Comparison of ENCODE assay signal across 34 cellular contexts in the genomic region with DNA sequence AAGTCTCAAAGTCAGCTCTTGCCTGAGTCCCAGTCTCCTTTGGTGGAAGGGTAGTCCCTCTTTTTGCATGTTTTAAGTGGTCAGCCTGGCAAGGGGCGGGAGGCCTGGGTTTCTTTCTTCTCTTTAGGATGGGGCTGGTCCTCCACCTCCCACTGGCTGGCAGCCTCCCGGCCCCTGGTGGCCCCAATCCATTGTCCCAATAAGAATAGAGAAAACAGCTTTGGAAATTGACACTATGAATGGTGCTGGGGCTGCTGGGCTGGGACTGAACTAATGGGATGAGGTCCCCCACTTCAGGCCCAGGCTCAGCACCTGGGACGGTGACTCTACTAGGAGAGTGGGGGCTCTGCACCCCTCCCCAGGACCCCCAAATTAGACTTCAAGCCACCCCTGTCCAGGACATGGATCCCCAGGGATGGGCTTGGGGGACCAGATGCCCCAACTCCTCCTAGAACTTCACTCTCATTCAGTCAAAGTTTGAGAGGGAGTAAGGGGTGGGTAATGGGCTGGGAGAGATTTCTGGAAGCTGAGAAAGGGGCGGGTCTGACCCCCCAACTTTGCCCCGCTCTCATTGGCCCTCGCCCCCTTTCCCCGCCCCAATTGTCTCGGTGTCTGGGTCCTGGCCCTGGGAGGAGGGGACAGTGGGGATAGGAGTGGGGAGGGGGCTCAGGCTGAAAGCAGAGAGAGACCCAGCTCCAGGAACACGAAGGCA. TPM values are rescaled to one million over a fixed set of nuclear protein-coding genes. Genes with fewer than 3 reads are reported as not detected.
DNase-seq lines count a peak whose midpoint lies in the region; ATAC-seq and TF ChIP-seq lines count a peak whose summit lies in the region.
"Had no signal": no experiment of that assay in that cellular context is flagged by ENCODE, and none has a peak within 500 bp of the region (broad histone marks: within the 10 kb centered on the region; RNA-seq: fewer than 3 reads in every experiment).

No MANE protein-coding gene starts in this region.

- H3K79me1 ChIP-seq in IMR-90 (ENCODE audit: low read depth in 1 of 2, low read length in 2 of 2), result 0 out of 4 replicates have a peak, but pooled peaks cover 0 to 3% of the 10 kb centered on the region in 2 experiments

- H2AK9ac ChIP-seq in IMR-90 (replicated peaks; ENCODE audit: low read depth, low read length, poor library complexity), result no peak overlapping the region

- no peaks in the 10 kb centered on the region for H3K27me3 Mint-ChIP-seq in activated CD4-positive, alpha-beta T cell treated with anti-CD3 and anti-CD28 coated beads, Interleukin-2, amount 10 ng/mL, durations not matched to agents 7 days and 5 days
- H3K27me3 Mint-ChIP-seq: activated CD8-positive, alpha-beta memory T cell treated with anti-CD3 and anti-CD28 coated beads, Interleukin-2, amount 10 ng/mL, durations not matched to agents 7 days and 5 days had no signal

- no peak overlapping the region for H3K56ac ChIP-seq in IMR-90 (ENCODE audit: extremely low read depth, insufficient read depth, low read length)

- H3K4me3 ChIP-seq in IMR-90 (ENCODE audit: insufficient read depth, low read depth, low read length), result no peak overlapping the region
- H3K4me3 ChIP-seq: colonic mucosa, esophagus muscularis mucosa, GM12878, heart right ventricle, left lung, pancreas, testis, vagina had no signal

- peaks cover 68% of the 10 kb centered on the region for H3K4me1 Mint-ChIP-seq in activated CD4-positive, alpha-beta T cell treated with anti-CD3 and anti-CD28 coated beads, Interleukin-2, amount 10 ng/mL, durations not matched to agents 7 days and 5 days

- H3K4me1 ChIP-seq in IMR-90 (ENCODE audit: control insufficient read depth, insufficient read depth, low read length), result peaks cover 11% of the 10 kb centered on the region
- H3K4me1 ChIP-seq: colonic mucosa, foreskin keratinocyte had no signal

- H2AFZ ChIP-seq in IMR-90 (replicated peaks; ENCODE audit: low read length, poor library complexity), result no peak overlapping the region

- no peak for ATAC-seq in IMR-90 (ENCODE audit: low read depth)
- ATAC-seq in GM18861 (IDR thresholded peaks at IDR 0.05; ENCODE audit: unreplicated experiment), result no peak
- no peak for ATAC-seq in HG03175 (IDR thresholded peaks at IDR 0.05; ENCODE audit: unreplicated experiment)
- ATAC-seq: activated CD8-positive, alpha-beta memory T cell treated with anti-CD3 and anti-CD28 coated beads, Interleukin-2, amount 10 ng/mL, durations not matched to agents 7 days and 5 days; foreskin keratinocyte; GM12878; heart right ventricle; left lung; naive thymus-derived CD4-positive, alpha-beta T cell; pancreas; right cardiac atrium had no signal

- no peak overlapping the region for H4K8ac ChIP-seq in IMR-90 (ENCODE audit: low read depth in 2 of 2, low read length in 2 of 2)

- no peak for TF ChIP-seq POLR2A in IMR-90 (IDR thresholded peaks at IDR 0.05; ENCODE audit: low read depth, low read length)

- no peak for DNase-seq in activated CD4-positive, alpha-beta T cell treated with anti-CD3 and anti-CD28 coated beads, Interleukin-2, amount 10 ng/mL, durations not matched to agents 7 days and 5 days
- DNase-seq in activated CD4-positive, alpha-beta T cell treated with anti-CD3 and anti-CD28 coated beads, Interleukin-2, amount 50 U/mL, for 4 hours, result no peak
- DNase-seq in IMR-90 (no peak), iPS-NIHi11 (ENCODE audit: low spot score) (peak; percentile 53), retina (peak; percentile 53), NCI-H146 (lab: John Stamatoyannopoulos, UW) (no peak)
- DNase-seq: activated CD4-positive, alpha-beta T cell treated with anti-CD3 and anti-CD28 coated beads for 48 hours; activated CD8-positive, alpha-beta memory T cell treated with anti-CD3 and anti-CD28 coated beads, Interleukin-2, amount 10 ng/mL, durations not matched to agents 7 days and 5 days; activated naive CD4-positive, alpha-beta T cell treated with anti-CD3 and anti-CD28 coated beads for 36 hours; activated T-cell treated with anti-CD3 and anti-CD28 coated beads, Interleukin-2, amount 50 U/mL, for 48 hours; anterior cingulate cortex; CD4-positive, alpha-beta T cell; colonic mucosa; foreskin keratinocyte; heart right ventricle; left lung; naive thymus-derived CD4-positive, alpha-beta T cell; NCI-H1105; NCI-H2081; NCI-H226; NCI-H69; right cardiac atrium; SHP77; stimulated activated CD4-positive, alpha-beta T cell treated with anti-CD3 and anti-CD28 coated beads, Interleukin-2, amount 100 ng/mL, for 48 hours; testis had no signal

- H3K9me3 ChIP-seq in IMR-90 (ENCODE audit: control insufficient read depth, insufficient read depth, low read length), result no peaks in the 10 kb centered on the region
- H3K9me3 ChIP-seq: colonic mucosa, esophagus muscularis mucosa, heart right ventricle, left lung, pancreas, testis, vagina had no signal

- no peaks in the 10 kb centered on the region for H3K27me3 ChIP-seq in IMR-90 (ENCODE audit: control insufficient read depth, insufficient read depth, low read length)
- H3K27me3 ChIP-seq: colonic mucosa, esophagus muscularis mucosa, heart right ventricle, left lung, pancreas, testis, vagina had no signal

- H3K4ac ChIP-seq in IMR-90 (ENCODE audit: low read depth, low read length), result peak overlapping the region; percentile 43; the same call in 1 of the 2 replicates

- H3K9me1 ChIP-seq in IMR-90 (ENCODE audit: insufficient read depth, low read length), result peaks cover 10% of the 10 kb centered on the region

- no peak overlapping the region for H3K9ac ChIP-seq in IMR-90 (ENCODE audit: low read depth, low read length)

- no peak overlapping the region for H2BK5ac ChIP-seq in IMR-90 (ENCODE audit: low read depth, low read length, poor library complexity, severe bottlenecking)

- intact Hi-C loops in IMR-90 (cut with micrococcal nuclease), result loop anchor here (10.0 kb wide), 1 partner anchor 131 kb away; the partner anchor contains the start of gene GATAD2B

- in situ Hi-C loops in IMR-90 (cut with MboI; ENCODE audit: low sequenced_read_pairs), result no loop called here

- no peak for TF ChIP-seq RAD21 in IMR-90 (IDR thresholded peaks at IDR 0.05; ENCODE audit: low read length)

- H3K4me3 Mint-ChIP-seq in activated CD4-positive, alpha-beta T cell treated with anti-CD3 and anti-CD28 coated beads, Interleukin-2, amount 10 ng/mL, durations not matched to agents 7 days and 5 days, result no peak overlapping the region
- H3K4me3 Mint-ChIP-seq: activated CD8-positive, alpha-beta memory T cell treated with anti-CD3 and anti-CD28 coated beads, Interleukin-2, amount 10 ng/mL, durations not matched to agents 7 days and 5 days; activated naive CD4-positive, alpha-beta T cell treated with anti-CD3 and anti-CD28 coated beads for 36 hours; CD4-positive, alpha-beta T cell; mesothelial cell of epicardium; naive thymus-derived CD4-positive, alpha-beta T cell; T-helper 2 cell treated with Interferon-gamma antibody and Interleukin-4, amounts not matched to agents 5 μg/mL and 100 μg/mL, for 36 hours had no signal

- H3K14ac ChIP-seq in IMR-90 (replicated peaks; ENCODE audit: low read depth, low read length), result no peak overlapping the region

- no peak for TF ChIP-seq CTCF in IMR-90 (conservative IDR thresholded peaks at IDR 0.05; ENCODE audit: low read depth, low read length)

- H4K91ac ChIP-seq in IMR-90 (ENCODE audit: insufficient read depth, low read depth, low read length), result no peak overlapping the region

- H3K36me3 ChIP-seq in IMR-90 (ENCODE audit: control insufficient read depth, insufficient read depth, low read length), result no peaks in the 10 kb centered on the region
- H3K36me3 ChIP-seq: colonic mucosa, esophagus muscularis mucosa, heart right ventricle, left lung, pancreas, vagina had no signal

- H3K36me3 Mint-ChIP-seq in activated CD4-positive, alpha-beta T cell treated with anti-CD3 and anti-CD28 coated beads, Interleukin-2, amount 10 ng/mL, durations not matched to agents 7 days and 5 days (ENCODE audit: low read depth), result no peaks in the 10 kb centered on the region
- H3K36me3 Mint-ChIP-seq: activated CD8-positive, alpha-beta memory T cell treated with anti-CD3 and anti-CD28 coated beads, Interleukin-2, amount 10 ng/mL, durations not matched to agents 7 days and 5 days; mesothelial cell of epicardium had no signal

- H3K4me2 ChIP-seq in IMR-90 (ENCODE audit: low read depth, low read length), result no peak overlapping the region

- H4K5ac ChIP-seq in IMR-90 (ENCODE audit: low read depth, low read length), result no peak overlapping the region

- POLR2A ChIA-PET in activated CD4-positive, alpha-beta T cell treated with anti-CD3 and anti-CD28 coated beads, Interleukin-2, amount 10 ng/mL, durations not matched to agents 7 days and 5 days (lab: Charles Lee), result no interaction called here
- POLR2A ChIA-PET in IMR-90 (lab: Charles Lee; ENCODE audit: unreplicated experiment), result interaction anchor here (0.6 kb wide), 1 partner anchor 120 kb away, joined by 6 read pairs; no protein-coding TSS in a partner anchor

- BruUV-seq in IMR-90 (replicated peaks; lab: Mats Ljungman, UMichigan), result no TSS peak

- H4K20me1 ChIP-seq in IMR-90 (ENCODE audit: insufficient read depth, low read length), result no peaks in the 10 kb centered on the region

- H3K27ac Mint-ChIP-seq in activated CD4-positive, alpha-beta T cell treated with anti-CD3 and anti-CD28 coated beads, Interleukin-2, amount 10 ng/mL, durations not matched to agents 7 days and 5 days, result peak overlapping the region; percentile 22
- H3K27ac Mint-ChIP-seq: activated naive CD4-positive, alpha-beta T cell treated with anti-CD3 and anti-CD28 coated beads for 36 hours; CD4-positive, alpha-beta T cell; mesothelial cell of epicardium; T-helper 2 cell treated with Interferon-gamma antibody and Interleukin-4, amounts not matched to agents 5 μg/mL and 100 μg/mL, for 36 hours had no signal

- dilution Hi-C loops in IMR-90 (cut with HindIII; ENCODE audit: low sequenced_read_pairs, unreplicated experiment), result no loop called here

- H3K27ac ChIP-seq in IMR-90 (ENCODE audit: insufficient read depth, low read length), result no peak overlapping the region
- H3K27ac ChIP-seq: 22Rv1, colonic mucosa, esophagus muscularis mucosa, foreskin keratinocyte, heart right ventricle, left lung, pancreas, testis, vagina had no signal

- CTCF ChIA-PET in activated CD4-positive, alpha-beta T cell treated with anti-CD3 and anti-CD28 coated beads, Interleukin-2, amount 10 ng/mL, durations not matched to agents 7 days and 5 days (lab: Charles Lee), result interaction anchor here (1.3 to 1.7 kb wide), 3 partner anchors 9 to 163 kb away, joined by 3 to 5 read pairs (median 4); no protein-coding TSS in a partner anchor
- CTCF ChIA-PET in IMR-90 (lab: Yijun Ruan, JAX), result no interaction called here

- no peak overlapping the region for H2AK5ac ChIP-seq in IMR-90 (ENCODE audit: low read depth, low read length)

- no peak overlapping the region for H2BK15ac ChIP-seq in IMR-90 (ENCODE audit: low read depth, low read length)

- H3K23ac ChIP-seq in IMR-90 (ENCODE audit: low read depth, low read length), result no peak overlapping the region

- H2BK20ac ChIP-seq in IMR-90 (ENCODE audit: low read depth, low read length), result no peak overlapping the region

- no peak overlapping the region; the same call in 1 of the 2 replicates for H2BK120ac ChIP-seq in IMR-90 (ENCODE audit: low read depth, low read length)

- H3K9me3 Mint-ChIP-seq in activated CD4-positive, alpha-beta T cell treated with anti-CD3 and anti-CD28 coated beads, Interleukin-2, amount 10 ng/mL, durations not matched to agents 7 days and 5 days, result no peaks in the 10 kb centered on the region
- H3K9me3 Mint-ChIP-seq: activated naive CD4-positive, alpha-beta T cell treated with anti-CD3 and anti-CD28 coated beads for 36 hours; CD4-positive, alpha-beta T cell; mesothelial cell of epicardium; naive thymus-derived CD4-positive, alpha-beta T cell; T-helper 2 cell treated with Interferon-gamma antibody and Interleukin-4, amounts not matched to agents 5 μg/mL and 100 μg/mL, for 36 hours had no signal

- H3K18ac ChIP-seq in IMR-90 (ENCODE audit: low read depth, low read length), result no peak overlapping the region

- WGBS in IMR-90 (ENCODE audit: extremely low coverage in 2 of 2, insufficient read length in 1 of 2), 2 experiments, result no CpG with 5 or more reads among the region's 9 CpGs

RNA-seq across cellular contexts. Expression of gene SLC27A3, which starts 18.2 kb away (rescaled TPM):
- total RNA-seq in activated CD4-positive, alpha-beta T cell treated with anti-CD3 and anti-CD28 coated beads, Interleukin-2, amount 10 ng/mL, durations not matched to agents 7 days and 5 days, result 10 to 100 TPM; 22.2 to 22.9 TPM
- total RNA-seq in IMR-90 (2012; rRNA removed), result 1.9 and 3.2 TPM in 2 replicates
- polyA plus RNA-seq in IMR-90 (2012; rRNA removed), result 9.3 and 9.6 TPM in 2 replicates
- 5.9 and 6.6 TPM in 2 replicates for polyA plus RNA-seq in IMR-90 (2012; cell fraction: cytosol; rRNA removed)
- 30.7 and 38.8 TPM in 2 replicates for polyA plus RNA-seq in IMR-90 (2012; cell fraction: nucleus; rRNA removed; ENCODE audit: low replicate concordance)

Comparison
In these comparisons a context has a peak if more than half of its experiments do, and no peak if none do; other contexts are left out.
1. DNase-seq: peak in iPS-NIHi11 (single experiment) and retina (single experiment); none in activated CD4-positive, alpha-beta T cell treated with anti-CD3 and anti-CD28 coated beads, Interleukin-2, amount 10 ng/mL, durations not matched to agents 7 days and 5 days (single experiment), activated CD4-positive, alpha-beta T cell treated with anti-CD3 and anti-CD28 coated beads, Interleukin-2, amount 50 U/mL, for 4 hours (0 of 2), IMR-90 (single experiment) and NCI-H146 (single experiment).